In the genomic region with DNA sequence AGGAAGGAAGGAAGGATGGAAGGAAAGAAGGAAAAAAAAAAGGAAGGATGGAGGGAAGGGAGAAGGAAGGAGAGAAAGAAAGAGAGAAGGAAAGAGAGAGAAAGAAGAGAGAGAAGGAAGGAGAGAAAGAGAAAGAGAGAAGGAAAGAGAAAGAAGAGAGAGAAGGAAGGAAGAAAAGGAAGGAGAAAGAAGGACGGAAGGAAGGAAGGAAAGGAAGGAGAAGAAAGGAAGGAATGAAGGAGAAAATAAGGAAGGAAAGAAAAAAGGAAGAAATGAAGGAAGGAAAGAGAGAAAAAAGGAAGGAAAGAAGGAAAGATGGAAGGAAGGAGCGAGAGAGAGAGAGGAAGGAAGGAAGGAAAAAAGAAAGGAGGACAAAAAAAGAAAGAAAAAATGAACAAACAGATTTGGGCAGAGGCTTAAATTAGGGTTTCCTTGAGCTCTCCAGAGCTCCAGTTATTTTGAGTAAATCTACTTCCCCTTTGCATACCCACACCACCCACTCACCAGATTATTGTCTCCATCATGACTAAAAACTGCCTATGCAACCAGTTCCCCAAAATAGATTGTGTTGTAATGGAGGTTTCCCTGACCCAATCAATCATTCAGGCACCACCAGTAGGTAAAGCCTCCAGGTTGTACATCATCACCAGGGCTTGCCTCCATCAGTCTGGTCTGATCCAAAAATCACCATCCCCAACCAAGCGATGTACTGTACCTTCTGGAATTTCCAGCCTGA, we compare ENCODE assay signal across 14 cellular contexts.
DNase-seq lines count a peak whose midpoint lies in the region; ATAC-seq and TF ChIP-seq lines count a peak whose summit lies in the region.
"Had no signal": no experiment of that assay in that cellular context is flagged by ENCODE, and none has a peak within 500 bp of the region (broad histone marks: within the 10 kb centered on the region; RNA-seq: fewer than 3 reads in every experiment).

No MANE protein-coding gene starts in this region.

- no peaks in the 10 kb centered on the region for H3K27me3 Mint-ChIP-seq in activated T-helper 2 cell treated with anti-CD3 and anti-CD28 coated beads, Interferon-gamma antibody, Interleukin-2, Interleukin-4, amounts not matched to agents 10 μg/mL and 5 μg/mL and 100 μg/mL, durations not matched to agents 14 hours and 24 hours and 36 hours (ENCODE audit: low read depth)
- H3K27me3 Mint-ChIP-seq: progenitor cell of endocrine pancreas had no signal

- no peaks in the 10 kb centered on the region for H3K36me3 Mint-ChIP-seq in activated T-helper 2 cell treated with anti-CD3 and anti-CD28 coated beads, Interferon-gamma antibody, Interleukin-2, Interleukin-4, amounts not matched to agents 10 μg/mL and 5 μg/mL and 100 μg/mL, durations not matched to agents 14 hours and 24 hours and 36 hours (ENCODE audit: low read depth)

- H3K4me3 Mint-ChIP-seq in activated T-helper 2 cell treated with anti-CD3 and anti-CD28 coated beads, Interferon-gamma antibody, Interleukin-2, Interleukin-4, amounts not matched to agents 10 μg/mL and 5 μg/mL and 100 μg/mL, durations not matched to agents 14 hours and 24 hours and 36 hours (ENCODE audit: low read depth) = no peak overlapping the region

- no peak overlapping the region for H3K27ac Mint-ChIP-seq in activated T-helper 2 cell treated with anti-CD3 and anti-CD28 coated beads, Interferon-gamma antibody, Interleukin-2, Interleukin-4, amounts not matched to agents 10 μg/mL and 5 μg/mL and 100 μg/mL, durations not matched to agents 14 hours and 24 hours and 36 hours
- H3K27ac Mint-ChIP-seq: progenitor cell of endocrine pancreas had no signal

- peaks cover 23% of the 10 kb centered on the region for H3K9me3 Mint-ChIP-seq in activated T-helper 2 cell treated with anti-CD3 and anti-CD28 coated beads, Interferon-gamma antibody, Interleukin-2, Interleukin-4, amounts not matched to agents 10 μg/mL and 5 μg/mL and 100 μg/mL, durations not matched to agents 14 hours and 24 hours and 36 hours

- ATAC-seq in GM21786 (IDR thresholded peaks at IDR 0.05; ENCODE audit: unreplicated experiment) (peak; percentile 71), HG03439 (IDR thresholded peaks at IDR 0.05; ENCODE audit: unreplicated experiment) (peak; percentile 63)

- no peak for TF ChIP-seq CTCF in GM13977 (IDR thresholded peaks at IDR 0.05; ENCODE audit: extremely low read depth, insufficient read depth, missing control alignments)

- peak; percentile 6 for DNase-seq in GM13977 (ENCODE audit: low spot score)
- peak; percentile 66 for DNase-seq in SIG-M5 treated with dmso at 0.1 percent for 504 hours (lab: John Stamatoyannopoulos, UW; ENCODE audit: unreplicated experiment)
- no peak for DNase-seq in dermis blood vessel endothelial cell
- no peak for DNase-seq in activated T-helper 2 cell treated with anti-CD3 and anti-CD28 coated beads, Interferon-gamma antibody, Interleukin-2, Interleukin-4, amounts not matched to agents 10 μg/mL and 5 μg/mL and 100 μg/mL, durations not matched to agents 14 hours and 24 hours and 36 hours (ENCODE audit: low spot score)
- DNase-seq in hypothalamus (lab: John Stamatoyannopoulos, UW) = no peak
- DNase-seq in dedifferentiated amniotic fluid mesenchymal stem cell (ENCODE audit: extremely low spot score) = no peak
- DNase-seq: activated gamma-delta T cell treated with Interleukin-2 at 50 U/mL for 16 hours, BE2C, GOT3, MM.1S, NCI-H226 had no signal

- no peaks in the 10 kb centered on the region for H3K4me1 Mint-ChIP-seq in activated T-helper 2 cell treated with anti-CD3 and anti-CD28 coated beads, Interferon-gamma antibody, Interleukin-2, Interleukin-4, amounts not matched to agents 10 μg/mL and 5 μg/mL and 100 μg/mL, durations not matched to agents 14 hours and 24 hours and 36 hours (ENCODE audit: low read depth)

- intact Hi-C loops in activated T-helper 2 cell treated with anti-CD3 and anti-CD28 coated beads, Interferon-gamma antibody, Interleukin-2, Interleukin-4, amounts not matched to agents 10 μg/mL and 5 μg/mL and 100 μg/mL, durations not matched to agents 14 hours and 24 hours and 36 hours (cut with micrococcal nuclease) = no loop called here

- in situ Hi-C loops in GM13977 (cut with MboI; ENCODE audit: low pct_unique_long_range_greater_than_20kb, low sequenced_read_pairs, unreplicated experiment) = no loop called here

Comparison
In these comparisons a context has a peak if more than half of its experiments do, and no peak if none do; other contexts are left out.
1. DNase-seq: peak in GM13977 (single experiment) and SIG-M5 treated with dmso at 0.1 percent for 504 hours (single experiment); none in dermis blood vessel endothelial cell (single experiment), activated T-helper 2 cell treated with anti-CD3 and anti-CD28 coated beads, Interferon-gamma antibody, Interleukin-2, Interleukin-4, amounts not matched to agents 10 μg/mL and 5 μg/mL and 100 μg/mL, durations not matched to agents 14 hours and 24 hours and 36 hours (single experiment), hypothalamus (0 of 51) and dedifferentiated amniotic fluid mesenchymal stem cell (single experiment).